ENCODE assay signal across 1 cellular context in the genomic region with DNA sequence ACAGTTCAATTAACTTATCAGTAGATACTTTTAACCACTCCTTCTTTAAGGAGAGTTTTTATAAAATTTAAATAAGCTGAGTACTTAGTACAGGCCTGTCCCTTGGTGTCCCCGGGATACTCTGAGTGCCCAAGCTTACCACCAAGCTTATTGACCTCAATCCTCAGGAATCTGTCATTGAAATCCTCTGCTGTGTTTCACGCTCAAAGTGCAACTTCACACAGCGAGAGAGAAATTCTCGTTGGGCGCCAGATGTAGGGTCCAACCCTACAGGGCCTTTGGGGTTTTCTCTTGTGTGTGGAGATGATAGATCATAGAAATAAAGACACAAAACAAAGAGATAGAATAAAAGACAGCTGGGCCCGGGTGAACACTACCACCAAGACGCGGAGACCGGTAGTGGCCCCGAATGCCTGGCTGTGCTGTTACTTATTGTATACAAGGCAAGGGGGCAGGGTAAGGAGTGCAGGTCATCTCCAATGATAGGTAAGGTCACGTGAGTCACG.
TF ChIP-seq lines count a peak whose summit lies in the region.

No MANE protein-coding gene starts in this region.

TF ChIP-seq in HCT116, 20 proteins besides CTCF, POLR2A, EP300 and RAD21:
- no peak for TF ChIP-seq EZH2 (IDR thresholded peaks at IDR 0.05)
- TF ChIP-seq, protein P1, sequence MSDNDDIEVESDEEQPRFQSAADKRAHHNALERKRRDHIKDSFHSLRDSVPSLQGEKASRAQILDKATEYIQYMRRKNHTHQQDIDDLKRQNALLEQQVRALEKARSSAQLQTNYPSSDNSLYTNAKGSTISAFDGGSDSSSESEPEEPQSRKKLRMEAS (IDR thresholded peaks at IDR 0.05) = no peak
- TF ChIP-seq ELF1 (IDR thresholded peaks at IDR 0.05; ENCODE audit: borderline replicate concordance, low read depth) = no peak
- TF ChIP-seq, protein P2, sequence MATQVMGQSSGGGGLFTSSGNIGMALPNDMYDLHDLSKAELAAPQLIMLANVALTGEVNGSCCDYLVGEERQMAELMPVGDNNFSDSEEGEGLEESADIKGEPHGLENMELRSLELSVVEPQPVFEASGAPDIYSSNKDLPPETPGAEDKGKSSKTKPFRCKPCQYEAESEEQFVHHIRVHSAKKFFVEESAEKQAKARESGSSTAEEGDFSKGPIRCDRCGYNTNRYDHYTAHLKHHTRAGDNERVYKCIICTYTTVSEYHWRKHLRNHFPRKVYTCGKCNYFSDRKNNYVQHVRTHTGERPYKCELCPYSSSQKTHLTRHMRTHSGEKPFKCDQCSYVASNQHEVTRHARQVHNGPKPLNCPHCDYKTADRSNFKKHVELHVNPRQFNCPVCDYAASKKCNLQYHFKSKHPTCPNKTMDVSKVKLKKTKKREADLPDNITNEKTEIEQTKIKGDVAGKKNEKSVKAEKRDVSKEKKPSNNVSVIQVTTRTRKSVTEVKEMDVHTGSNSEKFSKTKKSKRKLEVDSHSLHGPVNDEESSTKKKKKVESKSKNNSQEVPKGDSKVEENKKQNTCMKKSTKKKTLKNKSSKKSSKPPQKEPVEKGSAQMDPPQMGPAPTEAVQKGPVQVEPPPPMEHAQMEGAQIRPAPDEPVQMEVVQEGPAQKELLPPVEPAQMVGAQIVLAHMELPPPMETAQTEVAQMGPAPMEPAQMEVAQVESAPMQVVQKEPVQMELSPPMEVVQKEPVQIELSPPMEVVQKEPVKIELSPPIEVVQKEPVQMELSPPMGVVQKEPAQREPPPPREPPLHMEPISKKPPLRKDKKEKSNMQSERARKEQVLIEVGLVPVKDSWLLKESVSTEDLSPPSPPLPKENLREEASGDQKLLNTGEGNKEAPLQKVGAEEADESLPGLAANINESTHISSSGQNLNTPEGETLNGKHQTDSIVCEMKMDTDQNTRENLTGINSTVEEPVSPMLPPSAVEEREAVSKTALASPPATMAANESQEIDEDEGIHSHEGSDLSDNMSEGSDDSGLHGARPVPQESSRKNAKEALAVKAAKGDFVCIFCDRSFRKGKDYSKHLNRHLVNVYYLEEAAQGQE (IDR thresholded peaks at IDR 0.05; ENCODE audit: low read depth) = no peak
- no peak for TF ChIP-seq FOSL1 (IDR thresholded peaks at IDR 0.05; ENCODE audit: low read depth)
- TF ChIP-seq YY1 (IDR thresholded peaks at IDR 0.05; ENCODE audit: extremely low read depth, insufficient replicate concordance, low read depth, low read length) = no peak
- no peak for TF ChIP-seq ZNF274 (IDR thresholded peaks at IDR 0.05; ENCODE audit: low read depth, low read length)
- no peak for TF ChIP-seq SP1 (IDR thresholded peaks at IDR 0.05; ENCODE audit: low read depth)
- no peak for TF ChIP-seq POLR2AphosphoS5 (IDR thresholded peaks at IDR 0.05; ENCODE audit: low read depth, low read length)
- TF ChIP-seq, protein P3, sequence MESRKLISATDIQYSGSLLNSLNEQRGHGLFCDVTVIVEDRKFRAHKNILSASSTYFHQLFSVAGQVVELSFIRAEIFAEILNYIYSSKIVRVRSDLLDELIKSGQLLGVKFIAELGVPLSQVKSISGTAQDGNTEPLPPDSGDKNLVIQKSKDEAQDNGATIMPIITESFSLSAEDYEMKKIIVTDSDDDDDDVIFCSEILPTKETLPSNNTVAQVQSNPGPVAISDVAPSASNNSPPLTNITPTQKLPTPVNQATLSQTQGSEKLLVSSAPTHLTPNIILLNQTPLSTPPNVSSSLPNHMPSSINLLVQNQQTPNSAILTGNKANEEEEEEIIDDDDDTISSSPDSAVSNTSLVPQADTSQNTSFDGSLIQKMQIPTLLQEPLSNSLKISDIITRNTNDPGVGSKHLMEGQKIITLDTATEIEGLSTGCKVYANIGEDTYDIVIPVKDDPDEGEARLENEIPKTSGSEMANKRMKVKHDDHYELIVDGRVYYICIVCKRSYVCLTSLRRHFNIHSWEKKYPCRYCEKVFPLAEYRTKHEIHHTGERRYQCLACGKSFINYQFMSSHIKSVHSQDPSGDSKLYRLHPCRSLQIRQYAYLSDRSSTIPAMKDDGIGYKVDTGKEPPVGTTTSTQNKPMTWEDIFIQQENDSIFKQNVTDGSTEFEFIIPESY (IDR thresholded peaks at IDR 0.05; ENCODE audit: extremely low read depth, insufficient replicate concordance, low read length) = no peak
- TF ChIP-seq CEBPB (IDR thresholded peaks at IDR 0.05; ENCODE audit: low read depth) = no peak
- no peak for TF ChIP-seq JUND (IDR thresholded peaks at IDR 0.05)
- TF ChIP-seq TCF7L2 (IDR thresholded peaks at IDR 0.05; ENCODE audit: borderline replicate concordance, extremely low read depth, insufficient read depth, insufficient read length) = no peak
- TF ChIP-seq, protein P4, sequence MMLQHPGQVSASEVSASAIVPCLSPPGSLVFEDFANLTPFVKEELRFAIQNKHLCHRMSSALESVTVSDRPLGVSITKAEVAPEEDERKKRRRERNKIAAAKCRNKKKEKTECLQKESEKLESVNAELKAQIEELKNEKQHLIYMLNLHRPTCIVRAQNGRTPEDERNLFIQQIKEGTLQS (IDR thresholded peaks at IDR 0.05) = no peak
- TF ChIP-seq EZH2phosphoT487 (IDR thresholded peaks at IDR 0.05; ENCODE audit: borderline replicate concordance) = no peak
- no peak for TF ChIP-seq ZFX (IDR thresholded peaks at IDR 0.05)
